26 cellular contexts compared by ENCODE assay signal in the genomic region with DNA sequence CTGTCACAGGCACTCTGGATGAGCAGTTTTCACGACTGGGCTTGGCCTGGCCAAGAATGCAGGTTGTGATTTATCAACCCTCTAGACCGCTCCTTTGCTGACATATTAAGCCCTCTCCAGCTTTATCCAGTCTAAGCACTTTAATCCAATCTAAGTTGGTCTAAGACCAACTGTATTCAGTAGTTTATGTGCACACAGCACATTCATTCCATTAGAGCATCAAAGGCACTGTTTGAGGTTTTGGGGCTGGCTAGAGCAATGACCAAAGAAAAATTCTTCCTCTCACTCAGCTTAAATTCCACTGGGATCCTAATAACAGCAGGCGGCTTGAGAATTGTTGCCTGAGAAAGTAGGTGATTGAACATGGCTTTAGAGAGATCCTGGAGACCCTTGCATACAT.
"Had no signal": no experiment of that assay in that cellular context is flagged by ENCODE, and none has a peak within 500 bp of the region (broad histone marks: within the 10 kb centered on the region; RNA-seq: fewer than 3 reads in every experiment).

No MANE protein-coding gene starts in this region.

- H3K36me3 ChIP-seq: ovary had no signal

- H3K27me3 ChIP-seq: left lung, ovary, stomach, testis, thyroid gland, transverse colon, upper lobe of left lung, vagina had no signal

- DNase-seq: hypothalamus; immature natural killer cell; kidney; left colon; left lung; midbrain; mucosa of descending colon; naive B cell; natural killer cell; nephron progenitor cell; ovary; right cardiac atrium; small intestine; stimulated activated CD4-positive, alpha-beta T cell treated with anti-CD3 and anti-CD28 coated beads, Interleukin-1b, Interleukin-23, amount 100 ng/mL, for 48 hours; stimulated activated CD4-positive, alpha-beta T cell treated with anti-CD3 and anti-CD28 coated beads, Interleukin-2, amount 100 ng/mL, for 48 hours; stimulated activated CD4-positive, alpha-beta T cell treated with anti-CD3 and anti-CD28 coated beads, Interleukin-4, amount 100 ng/mL, for 4 hours; stimulated activated CD8-positive, alpha-beta memory T cell treated with anti-CD3 and anti-CD28 coated beads, Interleukin-4, amount 100 ng/mL, for 48 hours; stimulated activated naive B cell treated with anti-CD40 and anti-IgM and Interleukin-4, amounts not matched to agents 10 μg/mL and 1 μg/mL and 100 μg/mL, for 72 hours; stimulated activated naive CD8-positive, alpha-beta T cell treated with anti-CD3 and anti-CD28 coated beads, Interleukin-15, Interleukin-2, amounts not matched to agents 100 U/mL and 50 U/mL, for 24 hours; stomach; testis; thyroid gland; transverse colon; upper lobe of left lung had no signal

- H3K9me3 ChIP-seq: left lung, mucosa of descending colon, ovary, stomach, testis, thyroid gland, transverse colon, upper lobe of left lung, vagina had no signal

- H3K27ac ChIP-seq: left lung, ovary, stomach, testis, thyroid gland, transverse colon, upper lobe of left lung, vagina had no signal

- ATAC-seq: left colon; left lung; mucosa of descending colon; natural killer cell; right cardiac atrium; sciatic nerve; stimulated activated naive B cell treated with anti-CD40 and anti-IgM and Interleukin-4, amounts not matched to agents 10 μg/mL and 1 μg/mL and 100 μg/mL, for 72 hours; stimulated activated naive CD8-positive, alpha-beta T cell treated with anti-CD3 and anti-CD28 coated beads, Interleukin-15, Interleukin-2, amounts not matched to agents 100 U/mL and 50 U/mL, for 24 hours had no signal

- H3K4me3 ChIP-seq: left lung, mucosa of descending colon, ovary, stomach, testis, thyroid gland, transverse colon, upper lobe of left lung, vagina had no signal

- H3K4me1 ChIP-seq: left lung, thyroid gland, transverse colon, upper lobe of left lung, vagina had no signal
